Comparison of ENCODE assay signal across 8 cellular contexts in genomic region chr11:129375731-129376657, GRCh38. TPM values are rescaled to one million over a fixed set of nuclear protein-coding genes. Genes with fewer than 3 reads are reported as not detected.
DNase-seq lines count a peak whose midpoint lies in the region; ATAC-seq and TF ChIP-seq lines count a peak whose summit lies in the region.

Gene BARX2, plus strand, starts transcription at chr11:129375848. Its CDS starts 188 bp downstream, at chr11:129376036.

- no peak for TF ChIP-seq EP300 in transverse colon (IDR thresholded peaks at IDR 0.05; ENCODE audit: low read depth)

- intact Hi-C loops in transverse colon (cut with DNase I; ENCODE audit: low total_unique reads): no loop called here

- no peaks in the 10 kb centered on the region for H3K36me3 ChIP-seq in CD8-positive, alpha-beta memory T cell (ENCODE audit: insufficient read depth, low read length)
- no peaks in the 10 kb centered on the region for H3K36me3 ChIP-seq in transverse colon

- no peak within 1 kb of the TSS for H3K27ac ChIP-seq in CD8-positive, alpha-beta memory T cell (ENCODE audit: low read depth, low read length)
- peak within 1 kb of the TSS; percentile 72 to 88 (median 80) for H3K27ac ChIP-seq in transverse colon

- H3K9me3 Mint-ChIP-seq in CD8-positive, alpha-beta memory T cell: peaks cover 0 to 3% (median 0%) of the 10 kb centered on the region in 5 donors
- no peaks in the 10 kb centered on the region for H3K9me3 Mint-ChIP-seq in T-helper 1 cell treated with Interleukin-12 subunit alpha and Interleukin-12 subunit beta and Interleukin-4 antibody, amounts not matched to agents 30 μg/mL and 1 μg/mL, for 36 hours

- POLR2A ChIA-PET in CD8-positive, alpha-beta memory T cell (lab: Charles Lee): no interaction called here

- peak within 1 kb of the TSS in 4 of 7 donors; percentile 17 to 59 (median 53) for H3K4me3 Mint-ChIP-seq in CD8-positive, alpha-beta memory T cell
- peak within 1 kb of the TSS; percentile 75 for H3K4me3 Mint-ChIP-seq in T-helper 1 cell treated with Interleukin-12 subunit alpha and Interleukin-12 subunit beta and Interleukin-4 antibody, amounts not matched to agents 30 μg/mL and 1 μg/mL, for 36 hours

- WGBS in transverse colon (ENCODE audit: low coverage in 1 of 2), 2 donors: 3 to 10% methylated on average over 5 to 61 of the region's 85 CpGs

- H3K9me3 ChIP-seq in CD8-positive, alpha-beta memory T cell (ENCODE audit: low read length): no peaks in the 10 kb centered on the region
- H3K9me3 ChIP-seq in transverse colon: no peaks in the 10 kb centered on the region

- peaks cover 11% of the 10 kb centered on the region for H3K27me3 ChIP-seq in CD8-positive, alpha-beta memory T cell (ENCODE audit: insufficient read depth, low read length, poor library complexity, severe bottlenecking)
- H3K27me3 ChIP-seq in transverse colon: peaks cover 91% of the 10 kb centered on the region

- H3K27me3 Mint-ChIP-seq in CD8-positive, alpha-beta memory T cell: peaks cover 53 to 61% of the 10 kb centered on the region in 2 donors
- H3K27me3 Mint-ChIP-seq in T-helper 1 cell treated with Interleukin-12 subunit alpha and Interleukin-12 subunit beta and Interleukin-4 antibody, amounts not matched to agents 30 μg/mL and 1 μg/mL, for 36 hours (ENCODE audit: low read depth): peaks cover 71% of the 10 kb centered on the region

- H3K27ac Mint-ChIP-seq in CD8-positive, alpha-beta memory T cell: no peak within 1 kb of the TSS
- H3K27ac Mint-ChIP-seq in T-helper 1 cell treated with Interleukin-12 subunit alpha and Interleukin-12 subunit beta and Interleukin-4 antibody, amounts not matched to agents 30 μg/mL and 1 μg/mL, for 36 hours: peak within 1 kb of the TSS; percentile 26

- peaks cover 4 to 33% (median 10%) of the 10 kb centered on the region in 3 donors for H3K4me1 Mint-ChIP-seq in CD8-positive, alpha-beta memory T cell
- peaks cover 25% of the 10 kb centered on the region for H3K4me1 Mint-ChIP-seq in T-helper 1 cell treated with Interleukin-12 subunit alpha and Interleukin-12 subunit beta and Interleukin-4 antibody, amounts not matched to agents 30 μg/mL and 1 μg/mL, for 36 hours (ENCODE audit: low read depth)

- CTCF ChIA-PET in CD8-positive, alpha-beta memory T cell (lab: Charles Lee): no interaction called here

- H3K4me1 ChIP-seq in CD8-positive, alpha-beta memory T cell (ENCODE audit: insufficient read depth, low read length): no peaks in the 10 kb centered on the region
- peaks cover 5 to 38% (median 31%) of the 10 kb centered on the region in 4 donors for H3K4me1 ChIP-seq in transverse colon

- peak; percentile 43 for TF ChIP-seq POLR2A in transverse colon (IDR thresholded peaks at IDR 0.05)

- no peaks in the 10 kb centered on the region for H3K36me3 Mint-ChIP-seq in CD8-positive, alpha-beta memory T cell
- no peaks in the 10 kb centered on the region for H3K36me3 Mint-ChIP-seq in T-helper 1 cell treated with Interleukin-12 subunit alpha and Interleukin-12 subunit beta and Interleukin-4 antibody, amounts not matched to agents 30 μg/mL and 1 μg/mL, for 36 hours (ENCODE audit: low read depth)

- no peak for DNase-seq in CD8-positive, alpha-beta memory T cell
- DNase-seq in HFF-Myc (ENCODE audit: extremely low read depth, low read depth): peak; percentile 11
- peak; percentile 87 for DNase-seq in epithelial cell of esophagus (ENCODE audit: low read depth)
- peak; percentile 32 for DNase-seq in midbrain (lab: John Stamatoyannopoulos, UW)
- peak; percentile 79 for DNase-seq in transverse colon
- DNase-seq in stimulated activated naive CD4-positive, alpha-beta T cell treated with Interleukin-2 at 50 U/mL for 16 hours (lab: John Stamatoyannopoulos, UW): no peak

- ATAC-seq in GM19395 (IDR thresholded peaks at IDR 0.05; ENCODE audit: unreplicated experiment): no peak

- TF ChIP-seq CTCF in HFF-Myc (IDR thresholded peaks at IDR 0.05; ENCODE audit: low read depth, low read length, missing control alignments) (peak; percentile 50), epithelial cell of esophagus (IDR thresholded peaks at IDR 0.05; ENCODE audit: insufficient read depth, low read depth, low read length, missing control alignments) (peak; percentile 64), transverse colon (IDR thresholded peaks at IDR 0.05) (peak; percentile 26 to 62 (median 38))

- no peak within 1 kb of the TSS for H3K4me3 ChIP-seq in CD8-positive, alpha-beta memory T cell (ENCODE audit: low read length)
- H3K4me3 ChIP-seq in HFF-Myc (replicated peaks; ENCODE audit: low read depth, low read length): no peak within 1 kb of the TSS
- H3K4me3 ChIP-seq in epithelial cell of esophagus (ENCODE audit: low read length): peak within 1 kb of the TSS; percentile 98
- peak within 1 kb of the TSS; percentile 16 to 61 (median 48) for H3K4me3 ChIP-seq in transverse colon

- in situ Hi-C loops in transverse colon (cut with MboI; ENCODE audit: low pct_ligation_motif_present in 1 of 4, low pct_unique_long_range_greater_than_20kb in 1 of 4, low sequenced_read_pairs in 3 of 4): loop anchor here in 1 of 4 donors (25.0 kb wide), 1 partner anchor 311 kb away; no protein-coding TSS in a partner anchor

RNA-seq across cellular contexts. Expression of gene BARX2, which starts in this region (rescaled TPM):
- not detected for total RNA-seq in CD8-positive, alpha-beta memory T cell
- polyA plus RNA-seq in CD8-positive, alpha-beta memory T cell: not detected
- total RNA-seq in transverse colon: 1 to 10 TPM in 3 of 4 donors, under 1 TPM in 1; 1.00 to 9.2 (median 6.3) TPM

Comparison
In these comparisons a context has a peak if more than half of its experiments do, and no peak if none do; other contexts are left out.
1. DNase-seq: peak in HFF-Myc (single experiment), epithelial cell of esophagus (single experiment), midbrain (single experiment) and transverse colon (single experiment); none in CD8-positive, alpha-beta memory T cell (0 of 5) and stimulated activated naive CD4-positive, alpha-beta T cell treated with Interleukin-2 at 50 U/mL for 16 hours (single experiment).
2. H3K4me3 ChIP-seq: peak in epithelial cell of esophagus (single experiment) and transverse colon (4 of 4); none in CD8-positive, alpha-beta memory T cell (single experiment) and HFF-Myc (single experiment).
3. Peak in every context shown above with its lines, with median percentiles within 50 percentile points of each other: CTCF ChIP-seq.